36 cellular contexts compared by ENCODE assay signal in the genomic region with DNA sequence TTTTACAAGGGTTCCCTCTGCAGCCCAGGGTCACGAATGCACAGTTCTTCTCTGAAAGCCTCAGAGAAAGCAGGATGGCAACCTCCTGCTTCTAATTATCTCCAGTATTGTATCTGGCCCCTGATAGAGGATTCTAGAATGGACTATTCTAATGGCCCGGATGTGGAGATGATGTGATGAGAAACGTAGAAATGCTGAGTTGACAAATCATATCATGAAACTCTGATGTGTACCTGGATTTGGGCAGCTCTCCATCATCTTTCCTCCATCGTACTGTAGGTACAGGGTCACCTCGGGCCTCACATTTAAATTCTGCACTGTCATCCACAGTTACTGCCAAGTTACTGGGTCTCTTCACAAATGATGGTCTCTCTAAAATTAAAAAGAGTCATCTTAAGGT.
"Had no signal": no experiment of that assay in that cellular context is flagged by ENCODE, and none has a peak within 500 bp of the region (broad histone marks: within the 10 kb centered on the region; RNA-seq: fewer than 3 reads in every experiment).

No MANE protein-coding gene starts in this region.

- H3K4me1 Mint-ChIP-seq: activated B cell treated with CpG ODN at 0.5 μM for 24 hours; activated CD4-positive, alpha-beta T cell treated with anti-CD3 and anti-CD28 coated beads, Interleukin-2, amount 10 ng/mL, durations not matched to agents 24 days and 14 days; activated naive CD4-positive, alpha-beta T cell treated with anti-CD3 and anti-CD28 coated beads, Interleukin-2, amount 10 ng/mL, durations not matched to agents 7 days and 5 days; activated naive CD4-positive, alpha-beta T cell treated with anti-CD3 and anti-CD28 coated beads, Interleukin-2, amount 50 U/mL, for 24 hours; central memory CD8-positive, alpha-beta T cell had no signal

- H3K4me3 Mint-ChIP-seq: activated B cell treated with CpG ODN at 0.5 μM for 24 hours; activated CD4-positive, alpha-beta memory T cell treated with anti-CD3 and anti-CD28 coated beads for 36 hours; activated CD4-positive, alpha-beta T cell treated with anti-CD3 and anti-CD28 coated beads, Interleukin-2, amount 10 ng/mL, durations not matched to agents 24 days and 14 days; activated CD8-positive, alpha-beta T cell treated with anti-CD3 and anti-CD28 coated beads for 36 hours; activated naive CD4-positive, alpha-beta T cell treated with anti-CD3 and anti-CD28 coated beads, Interleukin-2, amount 10 ng/mL, durations not matched to agents 7 days and 5 days; activated naive CD4-positive, alpha-beta T cell treated with anti-CD3 and anti-CD28 coated beads, Interleukin-2, amount 50 U/mL, for 24 hours; activated naive CD8-positive, alpha-beta T cell; activated naive CD8-positive, alpha-beta T cell treated with anti-CD3 and anti-CD28 coated beads, Interleukin-2, amount 10 ng/mL, durations not matched to agents 7 days and 5 days; activated naive CD8-positive, alpha-beta T cell treated with anti-CD3 and anti-CD28 coated beads, Interleukin-2, amount 50 U/mL, for 24 hours; central memory CD8-positive, alpha-beta T cell; T-helper 1 cell treated with Interleukin-12 subunit alpha and Interleukin-12 subunit beta and Interleukin-4 antibody, amounts not matched to agents 30 μg/mL and 1 μg/mL, for 36 hours; T-helper 2 cell treated with Interferon-gamma antibody and Interleukin-4, amounts not matched to agents 5 μg/mL and 100 μg/mL, for 36 hours had no signal

- H3K27ac ChIP-seq: ascending aorta, cardiac muscle cell, VCaP had no signal

- H3K27ac Mint-ChIP-seq: activated B cell treated with CpG ODN at 0.5 μM for 24 hours; activated CD4-positive, alpha-beta memory T cell treated with anti-CD3 and anti-CD28 coated beads for 36 hours; activated CD4-positive, alpha-beta T cell treated with anti-CD3 and anti-CD28 coated beads, Interleukin-2, amount 10 ng/mL, durations not matched to agents 24 days and 14 days; activated CD8-positive, alpha-beta T cell treated with anti-CD3 and anti-CD28 coated beads for 36 hours; activated naive CD4-positive, alpha-beta T cell treated with anti-CD3 and anti-CD28 coated beads, Interleukin-2, amount 10 ng/mL, durations not matched to agents 7 days and 5 days; activated naive CD4-positive, alpha-beta T cell treated with anti-CD3 and anti-CD28 coated beads, Interleukin-2, amount 50 U/mL, for 24 hours; activated naive CD8-positive, alpha-beta T cell; activated naive CD8-positive, alpha-beta T cell treated with anti-CD3 and anti-CD28 coated beads, Interleukin-2, amount 10 ng/mL, durations not matched to agents 7 days and 5 days; activated naive CD8-positive, alpha-beta T cell treated with anti-CD3 and anti-CD28 coated beads, Interleukin-2, amount 50 U/mL, for 24 hours; activated T-helper 2 cell treated with anti-CD3 and anti-CD28 coated beads, Interferon-gamma antibody, Interleukin-2, Interleukin-4, amounts not matched to agents 10 μg/mL and 5 μg/mL and 100 μg/mL, durations not matched to agents 14 hours and 24 hours and 36 hours; T-helper 1 cell treated with Interleukin-12 subunit alpha and Interleukin-12 subunit beta and Interleukin-4 antibody, amounts not matched to agents 30 μg/mL and 1 μg/mL, for 36 hours; T-helper 2 cell treated with Interferon-gamma antibody and Interleukin-4, amounts not matched to agents 5 μg/mL and 100 μg/mL, for 36 hours had no signal

- DNase-seq: activated B cell treated with CpG ODN at 0.5 μM for 24 hours; activated CD4-positive, alpha-beta memory T cell treated with anti-CD3 and anti-CD28 coated beads for 36 hours; activated CD4-positive, alpha-beta T cell treated with anti-CD3 and anti-CD28 coated beads for 4 hours; activated CD4-positive, alpha-beta T cell treated with anti-CD3 and anti-CD28 coated beads, Interleukin-2, amount 10 ng/mL, durations not matched to agents 24 days and 14 days; activated CD4-positive, alpha-beta T cell treated with anti-CD3 and anti-CD28 coated beads, Interleukin-2, amount 50 U/mL, for 1 hour; activated CD4-positive, alpha-beta T cell treated with anti-CD3 and anti-CD28 coated beads, Interleukin-2, amount 50 U/mL, for 4 hours; activated CD4-positive, CD25-positive, alpha-beta regulatory T cell treated with anti-CD3 and anti-CD28 coated beads, Interleukin-2, amount 50 U/mL, for 72 hours; activated CD8-positive, alpha-beta memory T cell treated with anti-CD3 and anti-CD28 coated beads, Interleukin-2, amount 50 U/mL, for 4 hours; activated CD8-positive, alpha-beta T cell treated with anti-CD3 and anti-CD28 coated beads for 36 hours; activated effector memory CD4-positive, alpha-beta T cell treated with Interleukin-2 at 50 U/mL for 16 hours; activated gamma-delta T cell; activated naive CD4-positive, alpha-beta T cell treated with anti-CD3 and anti-CD28 coated beads, Interleukin-2, amount 10 ng/mL, durations not matched to agents 7 days and 5 days; activated naive CD4-positive, alpha-beta T cell treated with Interleukin-2 at 50 U/mL for 16 hours; activated naive CD8-positive, alpha-beta T cell treated with anti-CD3 and anti-CD28 coated beads, Interleukin-2, amount 10 ng/mL, durations not matched to agents 7 days and 5 days; activated naive CD8-positive, alpha-beta T cell treated with anti-CD3 and anti-CD28 coated beads, Interleukin-2, amount 50 U/mL, for 24 hours; activated T-cell treated with anti-CD3 and anti-CD28 coated beads for 4 hours; activated T-cell treated with anti-CD3 and anti-CD28 coated beads, Interleukin-2, amount 50 U/mL, for 1 hour; activated T-cell treated with anti-CD3 and anti-CD28 coated beads, Interleukin-2, amount 50 U/mL, for 48 hours; amygdala; anterior cingulate cortex; caudate nucleus; cerebellar nuclear complex; T-helper 2 cell; T-helper 9 cell had no signal

- FAIRE-seq: bronchial epithelial cell, TTC549 had no signal

- H3K9me3 Mint-ChIP-seq: activated CD4-positive, alpha-beta T cell treated with anti-CD3 and anti-CD28 coated beads, Interleukin-2, amount 10 ng/mL, durations not matched to agents 24 days and 14 days had no signal

- H3K36me3 Mint-ChIP-seq: activated CD4-positive, alpha-beta memory T cell treated with anti-CD3 and anti-CD28 coated beads for 36 hours; activated naive CD4-positive, alpha-beta T cell treated with anti-CD3 and anti-CD28 coated beads, Interleukin-2, amount 10 ng/mL, durations not matched to agents 7 days and 5 days; activated naive CD4-positive, alpha-beta T cell treated with anti-CD3 and anti-CD28 coated beads, Interleukin-2, amount 50 U/mL, for 24 hours; activated naive CD8-positive, alpha-beta T cell had no signal

- H3K4me3 ChIP-seq: ascending aorta, cardiac muscle cell had no signal

- H3K36me3 ChIP-seq: cardiac muscle cell had no signal

- ATAC-seq: activated CD8-positive, alpha-beta T cell treated with anti-CD3 and anti-CD28 coated beads for 36 hours; activated naive CD8-positive, alpha-beta T cell treated with anti-CD3 and anti-CD28 coated beads, Interleukin-2, amount 50 U/mL, for 24 hours had no signal

- H3K27me3 Mint-ChIP-seq: activated B cell treated with CpG ODN at 0.5 μM for 24 hours; activated CD4-positive, alpha-beta memory T cell treated with anti-CD3 and anti-CD28 coated beads for 36 hours; activated CD4-positive, alpha-beta T cell treated with anti-CD3 and anti-CD28 coated beads, Interleukin-2, amount 10 ng/mL, durations not matched to agents 24 days and 14 days; activated CD8-positive, alpha-beta T cell treated with anti-CD3 and anti-CD28 coated beads for 36 hours; activated naive CD4-positive, alpha-beta T cell treated with anti-CD3 and anti-CD28 coated beads, Interleukin-2, amount 10 ng/mL, durations not matched to agents 7 days and 5 days; activated naive CD4-positive, alpha-beta T cell treated with anti-CD3 and anti-CD28 coated beads, Interleukin-2, amount 50 U/mL, for 24 hours; activated naive CD8-positive, alpha-beta T cell; activated naive CD8-positive, alpha-beta T cell treated with anti-CD3 and anti-CD28 coated beads, Interleukin-2, amount 10 ng/mL, durations not matched to agents 7 days and 5 days; activated naive CD8-positive, alpha-beta T cell treated with anti-CD3 and anti-CD28 coated beads, Interleukin-2, amount 50 U/mL, for 24 hours; brain; central memory CD8-positive, alpha-beta T cell had no signal

- H3K9me3 ChIP-seq: ascending aorta had no signal

- H3K27me3 ChIP-seq: ascending aorta, cardiac muscle cell had no signal

- H3K4me1 ChIP-seq: ascending aorta had no signal
